1 cellular context compared by ENCODE assay signal in genomic region chr9:86941196-86941595, GRCh38.
TF ChIP-seq lines count a peak whose summit lies in the region.

No MANE protein-coding gene starts in this region.

TF ChIP-seq in GM23338, 12 proteins besides CTCF, POLR2A, EP300 and RAD21 (continued from another document):
- no peak for TF ChIP-seq ZNF462 (CRISPR knock-in tag; IDR thresholded peaks at IDR 0.05)
- TF ChIP-seq CREB1 (CRISPR knock-in tag; IDR thresholded peaks at IDR 0.05; ENCODE audit: low read depth): no peak
